Comparison of ENCODE assay signal across 7 cellular contexts in genomic region chr1:46328182-46328581, GRCh38. TPM values are rescaled to one million over a fixed set of nuclear protein-coding genes. Genes with fewer than 3 reads are reported as not detected.
DNase-seq lines count a peak whose midpoint lies in the region; ATAC-seq, FAIRE-seq and TF ChIP-seq lines count a peak whose summit lies in the region.
"Not testable (repeated sequence)": the region's sequence is repeated elsewhere in the genome, so short reads cannot be mapped to it uniquely, and the experiment has no call there.

No MANE protein-coding gene starts in this region.

- not testable (repeated sequence) for TF ChIP-seq EP300 in GM12878 (IDR thresholded peaks at IDR 0.05; ENCODE audit: borderline replicate concordance in 1 of 2, control insufficient read depth in 1 of 2, low read depth in 2 of 2, low read length in 2 of 2)

- H2AFZ ChIP-seq in SU-DHL-6 (ENCODE audit: low read depth, low read length, severe bottlenecking); GM12878 (ENCODE audit: control insufficient read depth, low read depth, low read length): not testable (repeated sequence)

- TSS peak; percentile 52 for BruUV-seq in GM12878 (replicated peaks; lab: Mats Ljungman, UMichigan)

- H3K9me3 Mint-ChIP-seq in IgD-negative memory B cell, result not testable (repeated sequence)

- RAD21 ChIA-PET in GM12878 (lab: Charles Lee; ENCODE audit: unreplicated experiment), result interaction anchor here (1.1 to 5.4 kb wide), 8 partner anchors 10 to 642 kb away, joined by 3 to 48 read pairs (median 8); partner anchors contain the start of genes LRRC41, NSUN4 and UQCRH

- 44% methylated on average over 7 of the region's 7 CpGs for WGBS in GM12878 (ENCODE audit: insufficient coverage, insufficient replicate concordance, low lambda C conversion rate, missing lambda C conversion rate)

- not testable (repeated sequence) for DNase-seq in GM06990 (ENCODE audit: extremely low read depth, insufficient read length); GM12864 (ENCODE audit: low read depth); GM18507 (ENCODE audit: extremely low spot score, insufficient read length, low read depth); GM12878 (ENCODE audit: low read depth, low spot score)

- peak overlapping the region in 2 of 4 donors; percentile 52 to 76 for H3K4me3 Mint-ChIP-seq in IgD-negative memory B cell

- SMC1A ChIA-PET in GM12878 (lab: Charles Lee; ENCODE audit: uncharacterized antibody, unreplicated experiment), result interaction anchor here (0.8 to 6.5 kb wide), 5 partner anchors 9 to 31 kb away, joined by 3 to 73 read pairs (median 29); partner anchors contain the start of genes LRRC41, NSUN4 and UQCRH

- not testable (repeated sequence) for H3K9me3 ChIP-seq in SU-DHL-6 (ENCODE audit: insufficient read depth, low read length); GM12878 (replicated peaks; ENCODE audit: control insufficient read depth, insufficient read depth, low read length)

- not testable (repeated sequence) for TF ChIP-seq POLR2A in GM12878 (IDR thresholded peaks at IDR 0.05; ENCODE audit: low read depth, low read length)

- peak overlapping the region in 2 of 3 donors; percentile 23 to 60 for H3K27ac Mint-ChIP-seq in IgD-negative memory B cell

- H3K27me3 ChIP-seq in GM06990 (replicated peaks; ENCODE audit: control insufficient read depth, insufficient read depth, low read length); SU-DHL-6 (ENCODE audit: low read length); GM12878 (replicated peaks in 1 of 2; ENCODE audit: control insufficient read depth in 2 of 2, insufficient read depth in 2 of 2, low read length in 1 of 2): not testable (repeated sequence)

- peak overlapping the region; percentile 33 for H3K4me2 ChIP-seq in SU-DHL-6 (ENCODE audit: low read depth, low read length, poor library complexity, severe bottlenecking)
- H3K4me2 ChIP-seq in GM12878 (ENCODE audit: control insufficient read depth, insufficient read depth), result peak overlapping the region; percentile 45

- not testable (repeated sequence) for TF ChIP-seq CTCF in GM06990 (IDR thresholded peaks at IDR 0.05; ENCODE audit: insufficient read depth, low read length, poor library complexity, severe bottlenecking); GM12864 (IDR thresholded peaks at IDR 0.05; ENCODE audit: low read depth, low read length, missing control alignments); GM12875 (IDR thresholded peaks at IDR 0.05; ENCODE audit: borderline replicate concordance, insufficient read depth, low read depth, low read length); SU-DHL-6 (IDR thresholded peaks at IDR 0.05; ENCODE audit: insufficient read depth, low read length, poor library complexity, severe bottlenecking); GM12878 (IDR thresholded peaks at IDR 0.05 in 2 of 3, conservative IDR thresholded peaks at IDR 0.05 in 1 of 3; ENCODE audit: control insufficient read depth in 2 of 3, extremely low read depth in 1 of 3, insufficient read depth in 1 of 3, low read depth in 3 of 3, low read length in 3 of 3)

- FAIRE-seq in GM18507 (lab: Jason Lieb, UNC), result peak; percentile 67
- FAIRE-seq in GM12878 (lab: Jason Lieb, UNC), result not testable (repeated sequence)

- not testable (repeated sequence) for ATAC-seq in GM12878

- H3K9ac ChIP-seq in SU-DHL-6 (ENCODE audit: low read length), result not testable (repeated sequence)
- H3K9ac ChIP-seq in GM12878 (ENCODE audit: control insufficient read depth, insufficient read depth, low read length), result peak overlapping the region; percentile 39

- peaks cover 50% of the 10 kb centered on the region for H3F3A ChIP-seq in SU-DHL-6 (ENCODE audit: insufficient read depth)

- not testable (repeated sequence) for H3K27me3 Mint-ChIP-seq in IgD-negative memory B cell

- in situ Hi-C loops in GM12878 (cut with MboI), result not testable (repeated sequence)

- H3K27ac ChIP-seq in SU-DHL-6 (ENCODE audit: low read depth, low read length) (peak overlapping the region; percentile 78), GM12878 (ENCODE audit: control insufficient read depth, insufficient read depth) (peak overlapping the region; percentile 84)

- intact Hi-C loops in GM12878 (cut with micrococcal nuclease; ENCODE audit: unreplicated experiment), result not testable (repeated sequence)

- H3K9me2 ChIP-seq in SU-DHL-6 (replicated peaks; ENCODE audit: insufficient read depth, low read length), result not testable (repeated sequence)

- H3K79me2 ChIP-seq in SU-DHL-6 (ENCODE audit: insufficient read depth, low read length), result not testable (repeated sequence)
- H3K79me2 ChIP-seq in GM12878 (ENCODE audit: control insufficient read depth, insufficient read depth, low read length), result peaks cover 85% of the 10 kb centered on the region

- H4K20me1 ChIP-seq in SU-DHL-6 (ENCODE audit: low read depth, low read length); GM12878 (ENCODE audit: control insufficient read depth, insufficient read depth): not testable (repeated sequence)

- not testable (repeated sequence) for H3K36me3 Mint-ChIP-seq in IgD-negative memory B cell

- peaks cover 23% of the 10 kb centered on the region for H3K4me1 ChIP-seq in GM12878 (ENCODE audit: control insufficient read depth, insufficient read depth, low read length)

- CTCF ChIA-PET in GM12878 (lab: Yijun Ruan, JAX), result interaction anchor here (0.6 to 5.9 kb wide), 5 partner anchors 13 to 105 kb away, joined by 3 to 59 read pairs (median 25); partner anchors contain the start of genes LRRC41, NSUN4 and UQCRH

- H3K4me3 ChIP-seq in GM06990 (replicated peaks; ENCODE audit: low read depth, low read length) (peak overlapping the region; percentile 36), GM12864 (ENCODE audit: low read depth, low read length) (peak overlapping the region; percentile 10), GM12875 (ENCODE audit: low read depth, low read length) (peak overlapping the region; percentile 21), GM12878 (peak overlapping the region; percentile 74)
- H3K4me3 ChIP-seq in SU-DHL-6 (ENCODE audit: insufficient read depth, low read length, poor library complexity, severe bottlenecking), result not testable (repeated sequence)

- not testable (repeated sequence) for H3K36me3 ChIP-seq in GM06990 (ENCODE audit: control insufficient read depth, insufficient read depth, low read length); SU-DHL-6 (ENCODE audit: low read length); GM12878 (ENCODE audit: control insufficient read depth in 2 of 2, insufficient read depth in 2 of 2, low read length in 1 of 2)

- POLR2A ChIA-PET in GM12878 (lab: Charles Lee), result interaction anchor here (1.0 to 6.3 kb wide), 6 partner anchors 10 to 81 kb away, joined by 3 to 55 read pairs (median 22); partner anchors contain the start of genes LRRC41, NSUN4, RAD54L and UQCRH

- not testable (repeated sequence) for TF ChIP-seq RAD21 in GM12878 (IDR thresholded peaks at IDR 0.05; ENCODE audit: insufficient read depth, low read depth, low read length)

- H3K4me1 Mint-ChIP-seq in IgD-negative memory B cell, result peaks cover 42 to 51% (median 42%) of the 10 kb centered on the region in 3 donors

RNA-seq across cellular contexts. Expression of gene NSUN4, which starts 12.4 kb away (rescaled TPM):
- polyA plus RNA-seq in IgD-negative memory B cell (26.8 TPM), GM12878 (2011; rRNA removed) (62.7 and 80.2 TPM in 2 replicates), GM12878 (2014; fragmentation: Illumina TruSeq; extraction: Trizol) (24.4 and 31.1 TPM in 2 replicates), GM12878 (2014; fragmentation: Nextera tagmentation; extraction: Ambion mirVana) (10 to 100 TPM; 22.1 to 26.6 TPM), GM12878 (2014; rRNA removed) (30.1 and 36.0 TPM in 2 replicates), GM12878 (2016; fragmentation: Nextera tagmentation; extraction: Ambion mirVana) (10 to 100 TPM; 25.4 to 29.2 TPM)
- total RNA-seq in GM12878 (2013; cell fraction: nucleolus; rRNA removed), result 114 and 121 TPM in 2 replicates
- total RNA-seq in GM12878 (2014; rRNA removed) (27.7 and 31.0 TPM in 2 replicates), GM12878 (2014; rRNA removed; fragmentation: Illumina TruSeq; extraction: Trizol) (24.9 and 25.3 TPM in 2 replicates), GM12878 (2021) (31.4 and 31.8 TPM in 2 replicates)
- 22.0 TPM for polyA plus RNA-seq in GM12878 (2011; ENCODE audit: low read depth)
- polyA plus RNA-seq in GM12878 (2011; cell fraction: cytosol; rRNA removed), result 88.7 and 90.7 TPM in 2 replicates
- 59.9 and 67.7 TPM in 2 replicates for polyA plus RNA-seq in GM12878 (2011; cell fraction: nucleus; rRNA removed)
- 20.9 and 28.7 TPM in 2 replicates for polyA plus RNA-seq in GM12878 (2012)
- polyA minus RNA-seq in GM12878 (2011; rRNA and poly(A)+ RNA removed), result 170 and 217 TPM in 2 replicates
- polyA minus RNA-seq in GM12878 (2011; cell fraction: cytosol; rRNA and poly(A)+ RNA removed), result 23.7 and 23.9 TPM in 2 replicates
- 38.7 and 43.4 TPM in 2 replicates for polyA minus RNA-seq in GM12878 (2011; cell fraction: nucleus; rRNA and poly(A)+ RNA removed)

RNA-seq across cellular contexts. Expression of gene UQCRH, which starts 24.7 kb away (rescaled TPM):
- polyA plus RNA-seq in IgD-negative memory B cell (310 TPM), GM12878 (2011; rRNA removed) (1,782 and 2,485 TPM in 2 replicates), GM12878 (2014; fragmentation: Illumina TruSeq; extraction: Trizol) (612 and 665 TPM in 2 replicates), GM12878 (2014; fragmentation: Nextera tagmentation; extraction: Ambion mirVana) (1,000 to 10,000 TPM; 1,451 to 1,539 TPM), GM12878 (2014; rRNA removed) (516 and 647 TPM in 2 replicates), GM12878 (2016; fragmentation: Nextera tagmentation; extraction: Ambion mirVana) (100 to 1,000 TPM; 574 to 652 TPM)
- 169 and 182 TPM in 2 replicates for total RNA-seq in GM12878 (2013; cell fraction: nucleolus; rRNA removed)
- total RNA-seq in GM12878 (2014; rRNA removed) (522 and 625 TPM in 2 replicates), GM12878 (2014; rRNA removed; fragmentation: Illumina TruSeq; extraction: Trizol) (582 and 603 TPM in 2 replicates), GM12878 (2021) (363 and 392 TPM in 2 replicates)
- polyA plus RNA-seq in GM12878 (2011; ENCODE audit: low read depth), result 2,257 TPM
- 682 and 1,244 TPM in 2 replicates for polyA plus RNA-seq in GM12878 (2011; cell fraction: cytosol; rRNA removed)
- polyA plus RNA-seq in GM12878 (2011; cell fraction: nucleus; rRNA removed), result 369 and 418 TPM in 2 replicates
- polyA plus RNA-seq in GM12878 (2012), result 583 and 710 TPM in 2 replicates
- 164 and 195 TPM in 2 replicates for polyA minus RNA-seq in GM12878 (2011; rRNA and poly(A)+ RNA removed)
- 98.8 and 102 TPM in 2 replicates for polyA minus RNA-seq in GM12878 (2011; cell fraction: cytosol; rRNA and poly(A)+ RNA removed)
- 46.1 and 63.4 TPM in 2 replicates for polyA minus RNA-seq in GM12878 (2011; cell fraction: nucleus; rRNA and poly(A)+ RNA removed)

RNA-seq across cellular contexts. Expression of gene LRRC41, which starts 24.8 kb away (rescaled TPM):
- polyA plus RNA-seq in IgD-negative memory B cell (47.7 TPM), GM12878 (2011; rRNA removed) (25.3 and 43.3 TPM in 2 replicates), GM12878 (2014; fragmentation: Illumina TruSeq; extraction: Trizol) (18.5 and 40.1 TPM in 2 replicates), GM12878 (2014; fragmentation: Nextera tagmentation; extraction: Ambion mirVana) (10 to 100 TPM; 12.0 to 12.6 TPM), GM12878 (2014; rRNA removed) (53.8 and 55.6 TPM in 2 replicates), GM12878 (2016; fragmentation: Nextera tagmentation; extraction: Ambion mirVana) (10 to 100 TPM; 67.3 to 79.9 TPM)
- 65.4 and 65.5 TPM in 2 replicates for total RNA-seq in GM12878 (2013; cell fraction: nucleolus; rRNA removed)
- total RNA-seq in GM12878 (2014; rRNA removed) (62.7 and 65.7 TPM in 2 replicates), GM12878 (2014; rRNA removed; fragmentation: Illumina TruSeq; extraction: Trizol) (35.1 and 36.3 TPM in 2 replicates), GM12878 (2021) (56.7 and 57.7 TPM in 2 replicates)
- 25.2 TPM for polyA plus RNA-seq in GM12878 (2011; ENCODE audit: low read depth)
- polyA plus RNA-seq in GM12878 (2011; cell fraction: cytosol; rRNA removed), result 50.6 and 56.7 TPM in 2 replicates
- 62.8 and 70.9 TPM in 2 replicates for polyA plus RNA-seq in GM12878 (2011; cell fraction: nucleus; rRNA removed)
- polyA plus RNA-seq in GM12878 (2012), result 42.1 and 42.9 TPM in 2 replicates
- polyA minus RNA-seq in GM12878 (2011; rRNA and poly(A)+ RNA removed), result 40.8 and 80.5 TPM in 2 replicates
- polyA minus RNA-seq in GM12878 (2011; cell fraction: cytosol; rRNA and poly(A)+ RNA removed), result 29.5 TPM in 2 replicates
- polyA minus RNA-seq in GM12878 (2011; cell fraction: nucleus; rRNA and poly(A)+ RNA removed), result 21.6 and 34.4 TPM in 2 replicates
